Comparison of ENCODE assay signal across 1 cellular context in genomic region chr22:21753374-21754111, GRCh38.
TF ChIP-seq lines count a peak whose summit lies in the region.

No MANE protein-coding gene starts in this region.

TF ChIP-seq in HCT116, 20 proteins besides CTCF, POLR2A, EP300 and RAD21 (continued from another document):
- TF ChIP-seq REST (IDR thresholded peaks at IDR 0.05; ENCODE audit: low read depth) (no peak), MAX (IDR thresholded peaks at IDR 0.05) (no peak)
